In genomic region chr19:40273469-40274360, GRCh38 we compare ENCODE assay signal across 11 cellular contexts. TPM values are rescaled to one million over a fixed set of nuclear protein-coding genes. Genes with fewer than 3 reads are reported as not detected.
DNase-seq lines count a peak whose midpoint lies in the region; ATAC-seq and TF ChIP-seq lines count a peak whose summit lies in the region.
"Had no signal": no experiment of that assay in that cellular context is flagged by ENCODE, and none has a peak within 500 bp of the region (broad histone marks: within the 10 kb centered on the region; RNA-seq: fewer than 3 reads in every experiment).

No MANE protein-coding gene starts in this region.

- intact Hi-C loops in CD8-positive, alpha-beta T cell (cut with DNase I, micrococcal nuclease), result no loop called here
- intact Hi-C loops in dorsolateral prefrontal cortex (cut with DNase I), result loop anchor here in 1 of 2 donors (10.0 kb wide), 1 partner anchor 129 kb away; no protein-coding TSS in a partner anchor

- peak overlapping the region; percentile 22 for H3K9ac ChIP-seq in Loucy (ENCODE audit: low read depth, low read length, poor library complexity, severe bottlenecking)

- H3K9me2 ChIP-seq in Loucy (replicated peaks; ENCODE audit: low read depth, low read length), result no peaks in the 10 kb centered on the region

- no peak overlapping the region for H3K4me2 ChIP-seq in Loucy (ENCODE audit: low read depth, low read length, poor library complexity, severe bottlenecking)

- H3K4me3 ChIP-seq in CD8-positive, alpha-beta T cell (ENCODE audit: low read depth, low read length), result no peak overlapping the region
- H3K4me3 ChIP-seq in Loucy (ENCODE audit: low read length, poor library complexity, severe bottlenecking) (no peak overlapping the region), dorsolateral prefrontal cortex (peak overlapping the region in 10 of 59 donors; percentile 7 to 38 (median 20))
- H3K4me3 ChIP-seq: SJSA1 had no signal

- H3K36me3 ChIP-seq in CD8-positive, alpha-beta T cell (ENCODE audit: insufficient read depth, low read length), result peaks cover 3% of the 10 kb centered on the region
- H3K36me3 ChIP-seq in Loucy (ENCODE audit: insufficient read depth, low read length), result no peaks in the 10 kb centered on the region
- H3K36me3 ChIP-seq: SJSA1 had no signal

- H3K79me2 ChIP-seq in Loucy (ENCODE audit: insufficient read depth, low read length), result peaks cover 88% of the 10 kb centered on the region

- ATAC-seq in CD8-positive, alpha-beta T cell, result no peak
- ATAC-seq in GM18909 (IDR thresholded peaks at IDR 0.05; ENCODE audit: poor library complexity, unreplicated experiment), result no peak
- ATAC-seq in GM21528 (IDR thresholded peaks at IDR 0.05; ENCODE audit: low FRiP score, unreplicated experiment), result no peak

- peaks cover 44% of the 10 kb centered on the region for H3K36me3 Mint-ChIP-seq in CD8-positive, alpha-beta T cell
- H3K36me3 Mint-ChIP-seq in neural crest cell (ENCODE audit: low read depth), result no peaks in the 10 kb centered on the region

- H3K9me3 ChIP-seq in CD8-positive, alpha-beta T cell (ENCODE audit: low read length), result no peaks in the 10 kb centered on the region
- no peaks in the 10 kb centered on the region for H3K9me3 ChIP-seq in Loucy (ENCODE audit: insufficient read depth, low read depth, low read length)
- H3K9me3 ChIP-seq: SJSA1 had no signal

- H3K4me3 Mint-ChIP-seq in CD8-positive, alpha-beta T cell, result no peak overlapping the region
- H3K4me3 Mint-ChIP-seq in neural crest cell, result no peak overlapping the region

- H2AFZ ChIP-seq in Loucy (ENCODE audit: low read length), result no peak overlapping the region

- no peak overlapping the region for H3K27ac ChIP-seq in CD8-positive, alpha-beta T cell (ENCODE audit: low read depth, low read length)
- peak overlapping the region in 51 of 59 donors; percentile 1 to 90 (median 66) for H3K27ac ChIP-seq in dorsolateral prefrontal cortex
- H3K27ac ChIP-seq: epithelial cell of prostate, SJSA1 had no signal

- DNase-seq in CD8-positive, alpha-beta T cell, result no peak
- peak in 5 of 10 donors; percentile 41 to 75 (median 68) for DNase-seq in dorsolateral prefrontal cortex
- no peak for DNase-seq in neural crest cell (ENCODE audit: low read depth, low spot score)
- no peak for DNase-seq in OCI-M2 (lab: John Stamatoyannopoulos, UW; ENCODE audit: unreplicated experiment)
- DNase-seq in NCI-H69 (lab: John Stamatoyannopoulos, UW), result no peak

- peaks cover 41% of the 10 kb centered on the region for H4K20me1 ChIP-seq in Loucy (ENCODE audit: insufficient read depth, low read length, poor library complexity, severe bottlenecking)

- no peaks in the 10 kb centered on the region for H3K9me3 Mint-ChIP-seq in CD8-positive, alpha-beta T cell
- no peaks in the 10 kb centered on the region for H3K9me3 Mint-ChIP-seq in neural crest cell

- no peaks in the 10 kb centered on the region for H3F3A ChIP-seq in Loucy (ENCODE audit: low read depth)

- no peak for TF ChIP-seq CTCF in CD8-positive, alpha-beta T cell (IDR thresholded peaks at IDR 0.05)
- TF ChIP-seq CTCF in Loucy (conservative IDR thresholded peaks at IDR 0.05; ENCODE audit: low read length), result no peak
- TF ChIP-seq CTCF in dorsolateral prefrontal cortex (IDR thresholded peaks at IDR 0.05 in 54 of 56, conservative IDR thresholded peaks at IDR 0.05 in 2 of 56; ENCODE audit: low read depth in 1 of 56, partially characterized antibody in 56 of 56), result no peak
- no peak for TF ChIP-seq CTCF in neural crest cell (conservative IDR thresholded peaks at IDR 0.05)

- POLR2A ChIA-PET in CD8-positive, alpha-beta T cell (lab: Charles Lee), result no interaction called here

- peaks cover 76% of the 10 kb centered on the region for H3K4me1 Mint-ChIP-seq in CD8-positive, alpha-beta T cell (ENCODE audit: low read depth)
- peaks cover 30% of the 10 kb centered on the region for H3K4me1 Mint-ChIP-seq in neural crest cell

- no peaks in the 10 kb centered on the region for H3K27me3 Mint-ChIP-seq in CD8-positive, alpha-beta T cell (ENCODE audit: low read depth)
- no peaks in the 10 kb centered on the region for H3K27me3 Mint-ChIP-seq in neural crest cell (ENCODE audit: low read depth)

- no peaks in the 10 kb centered on the region for H3K27me3 ChIP-seq in CD8-positive, alpha-beta T cell (ENCODE audit: insufficient read depth, low read length)
- H3K27me3 ChIP-seq in Loucy (ENCODE audit: insufficient read depth, low read length, poor library complexity, severe bottlenecking), result no peaks in the 10 kb centered on the region
- H3K27me3 ChIP-seq in dorsolateral prefrontal cortex, result no peaks in the 10 kb centered on the region
- H3K27me3 ChIP-seq: SJSA1 had no signal

- CTCF ChIA-PET in CD8-positive, alpha-beta T cell (lab: Charles Lee), result no interaction called here

- H3K4me1 ChIP-seq in CD8-positive, alpha-beta T cell (ENCODE audit: insufficient read depth, low read length), result peaks cover 63% of the 10 kb centered on the region
- no peaks in the 10 kb centered on the region for H3K4me1 ChIP-seq in Loucy (ENCODE audit: insufficient read depth, low read length, poor library complexity, severe bottlenecking)
- H3K4me1 ChIP-seq: SJSA1 had no signal

- H3K27ac Mint-ChIP-seq in CD8-positive, alpha-beta T cell, result peak overlapping the region; percentile 81
- peak overlapping the region; percentile 66 for H3K27ac Mint-ChIP-seq in neural crest cell (ENCODE audit: unreplicated experiment)

RNA-seq across cellular contexts. Expression of gene AKT2, which starts 11.4 kb away (rescaled TPM):
- 100 to 1,000 TPM; 289 to 292 TPM for total RNA-seq in CD8-positive, alpha-beta T cell
- 100 to 1,000 TPM in 117 of 120 experiments, 10 to 100 TPM in 3; 95.3 to 215 (median 139) TPM for total RNA-seq in dorsolateral prefrontal cortex
- 147 and 150 TPM in 2 replicates for total RNA-seq in neural crest cell

RNA-seq across cellular contexts. Expression of gene CCNP, which starts 47.2 kb away (rescaled TPM):
- total RNA-seq in CD8-positive, alpha-beta T cell, result 1 to 10 TPM; 1.7 to 2.1 TPM
- total RNA-seq in dorsolateral prefrontal cortex, result 10 to 100 TPM in 1 of 120 experiments, 1 to 10 TPM in 86, under 1 TPM in 30, not detected in 3; 0.32 to 10.0 (median 1.6) TPM
- total RNA-seq in neural crest cell, result 0.43 and 0.47 TPM in 2 replicates
- total RNA-seq: SJSA1 had no signal

RNA-seq across cellular contexts. Expression of gene TTC9B, which starts 55.5 kb away (rescaled TPM):
- not detected for total RNA-seq in CD8-positive, alpha-beta T cell
- total RNA-seq in dorsolateral prefrontal cortex (100 to 1,000 TPM in 13 of 120 experiments, 10 to 100 TPM in 107; 27.3 to 112 (median 74.4) TPM), neural crest cell (1.7 and 2.5 TPM in 2 replicates)
- total RNA-seq: aorta, SJSA1 had no signal
